14 cellular contexts compared by ENCODE assay signal in the genomic region with DNA sequence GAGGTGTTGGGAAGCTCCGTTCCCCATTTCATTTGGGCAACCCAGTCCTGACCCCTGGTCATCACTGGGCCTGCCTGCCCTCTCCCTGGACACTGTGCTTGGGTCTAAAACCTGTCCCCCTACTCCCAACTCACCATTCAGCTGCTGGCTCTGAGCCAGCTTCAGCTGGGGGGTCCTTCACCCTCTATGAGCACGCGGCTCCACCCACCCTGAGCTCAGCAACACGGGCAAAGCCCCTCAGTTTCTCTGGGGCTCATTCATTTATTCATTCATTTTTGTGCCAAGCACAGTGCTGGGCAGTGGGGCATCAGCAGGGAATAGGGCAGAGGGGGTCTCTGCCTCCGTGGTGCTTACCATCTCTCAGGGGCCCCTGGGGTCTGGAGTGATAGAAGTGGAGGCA.
DNase-seq lines count a peak whose midpoint lies in the region; ATAC-seq and TF ChIP-seq lines count a peak whose summit lies in the region.
"Had no signal": no experiment of that assay in that cellular context is flagged by ENCODE, and none has a peak within 500 bp of the region (broad histone marks: within the 10 kb centered on the region; RNA-seq: fewer than 3 reads in every experiment).

No MANE protein-coding gene starts in this region.

- no peak overlapping the region for H4K5ac ChIP-seq in H9 (ENCODE audit: insufficient read length, low read depth, low read length)

- H3K9me3 Mint-ChIP-seq in H9: no peaks in the 10 kb centered on the region
- no peaks in the 10 kb centered on the region for H3K9me3 Mint-ChIP-seq in activated T-cell treated with anti-CD3 and anti-CD28 coated beads, Interleukin-2, amount 50 U/mL, for 72 hours

- no peak overlapping the region for H3K18ac ChIP-seq in H9 (ENCODE audit: insufficient read length, low read depth, low read length)

- intact Hi-C loops in spleen (cut with DNase I; ENCODE audit: low total_unique reads): no loop called here

- peaks cover 0 to 6% of the 10 kb centered on the region in 2 experiments; a peak in 2 of 4 replicates for H3K4me1 Mint-ChIP-seq in H9
- H3K4me1 Mint-ChIP-seq in activated T-cell treated with anti-CD3 and anti-CD28 coated beads, Interleukin-2, amount 50 U/mL, for 72 hours (ENCODE audit: low read depth): no peaks in the 10 kb centered on the region

- no peak overlapping the region for H3K4ac ChIP-seq in H9 (ENCODE audit: low read depth, low read length)

- H2BK5ac ChIP-seq in H9 (ENCODE audit: insufficient read length, low read length): no peak overlapping the region

- no peak overlapping the region for H3K23ac ChIP-seq in H9 (ENCODE audit: insufficient read length, low read depth, low read length)

- H4K20me1 ChIP-seq in H9 (ENCODE audit: control insufficient read depth, insufficient read depth, insufficient read length): no peaks in the 10 kb centered on the region

- no peak for TF ChIP-seq POLR2A in spleen (IDR thresholded peaks at IDR 0.05)

- no peak overlapping the region for H2BK12ac ChIP-seq in H9 (ENCODE audit: insufficient read length, low read depth, low read length)

- no peak overlapping the region for H2AFZ ChIP-seq in H9 (ENCODE audit: low read length)

- no peak overlapping the region for H3K27ac Mint-ChIP-seq in H9
- no peak overlapping the region for H3K27ac Mint-ChIP-seq in activated T-cell treated with anti-CD3 and anti-CD28 coated beads, Interleukin-2, amount 50 U/mL, for 72 hours

- H3K27ac ChIP-seq in H9 (ENCODE audit: insufficient read length, low read depth, low read length) (no peak overlapping the region), spleen (no peak overlapping the region)
- H3K27ac ChIP-seq: RWPE1 had no signal

- H3K9ac ChIP-seq in H9 (ENCODE audit: extremely low read depth, insufficient read length, low read length): no peak overlapping the region

- H4K91ac ChIP-seq in H9 (ENCODE audit: insufficient read length, low read depth, low read length): no peak overlapping the region

- no peak overlapping the region for H3T11ph ChIP-seq in H9 (ENCODE audit: low read length)

- no peaks in the 10 kb centered on the region for H3K79me2 ChIP-seq in H9 (ENCODE audit: insufficient read depth, low read length)

- H3K56ac ChIP-seq in H9 (ENCODE audit: insufficient read length, low read depth, low read length): no peak overlapping the region

- no CpG with 5 or more reads among the region's 5 CpGs for WGBS in H9 (ENCODE audit: extremely low coverage, insufficient read length, low lambda C conversion rate)
- 68 to 87% (median 80%) methylated on average over 5 of the region's 5 CpGs for WGBS in spleen, 5 donors

- H3K79me1 ChIP-seq in H9 (ENCODE audit: insufficient read depth, low read depth, low read length, poor library complexity, severe bottlenecking): no peaks in the 10 kb centered on the region

- no peaks in the 10 kb centered on the region for H3K36me3 ChIP-seq in spleen

- no peak overlapping the region for H2BK120ac ChIP-seq in H9 (ENCODE audit: low read depth, low read length, poor library complexity, severe bottlenecking)

- H3K23me2 ChIP-seq in H9 (ENCODE audit: insufficient read length, low read depth, low read length, poor library complexity, severe bottlenecking): no peaks in the 10 kb centered on the region

- no peaks in the 10 kb centered on the region for H3K27me3 ChIP-seq in H9 (ENCODE audit: insufficient read depth, low read length)
- H3K27me3 ChIP-seq in spleen (replicated peaks in 1 of 7): peaks cover 0 to 54% (median 0%) of the 10 kb centered on the region in 7 donors

- no peak overlapping the region for H3K14ac ChIP-seq in H9 (ENCODE audit: insufficient read depth, low read length)

- no peak overlapping the region for H2BK20ac ChIP-seq in H9 (ENCODE audit: low read depth, low read length, poor library complexity, severe bottlenecking)

- H2BK15ac ChIP-seq in H9 (ENCODE audit: low read depth, low read length): no peak overlapping the region

- peak; percentile 12 for DNase-seq in D341Med (ENCODE audit: low spot score)
- peak; percentile 15 for DNase-seq in H9
- peak; percentile 33 for DNase-seq in left lobe of liver (ENCODE audit: low spot score)
- peak; percentile 50 for DNase-seq in spleen
- DNase-seq in LoVo (ENCODE audit: low spot score): no peak
- no peak for DNase-seq in activated T-cell treated with anti-CD3 and anti-CD28 coated beads, Interleukin-2, amount 50 U/mL, for 72 hours
- DNase-seq: AML-193, COR-L47, DMS53, NCI-H1417 treated with DMSO at 0.1 percent for 48 hours, NCI-H2081, NCI-H748 treated with DMSO at 0.1 percent for 48 hours had no signal

- no peaks in the 10 kb centered on the region for H3K36me3 Mint-ChIP-seq in H9 (ENCODE audit: insufficient read depth in 1 of 3, low read depth in 3 of 3)
- H3K36me3 Mint-ChIP-seq in activated T-cell treated with anti-CD3 and anti-CD28 coated beads, Interleukin-2, amount 50 U/mL, for 72 hours (ENCODE audit: insufficient read depth in 2 of 2): no peaks in the 10 kb centered on the region

- H3K4me3 ChIP-seq in spleen: no peak overlapping the region

- ATAC-seq in left lobe of liver: no peak
- ATAC-seq in activated T-cell treated with anti-CD3 and anti-CD28 coated beads, Interleukin-2, amount 50 U/mL, for 72 hours (replicated peaks in 1 of 2): no peak
- no peak for ATAC-seq in HG03025 (IDR thresholded peaks at IDR 0.05; ENCODE audit: low FRiP score, unreplicated experiment)

- H3K27me3 Mint-ChIP-seq in H9 (ENCODE audit: low read depth): peaks cover 49% of the 10 kb centered on the region
- H3K27me3 Mint-ChIP-seq in activated T-cell treated with anti-CD3 and anti-CD28 coated beads, Interleukin-2, amount 50 U/mL, for 72 hours (ENCODE audit: low read depth): peaks cover 47% of the 10 kb centered on the region

- no peak overlapping the region for H4K8ac ChIP-seq in H9 (replicated peaks; ENCODE audit: insufficient read length, low read depth, low read length)

- H3K4me1 ChIP-seq in H9 (ENCODE audit: insufficient read depth, low read length): no peaks in the 10 kb centered on the region
- H3K4me1 ChIP-seq in spleen: peaks cover 0 to 9% (median 0%) of the 10 kb centered on the region in 6 donors

- no peak overlapping the region for H3K4me3 Mint-ChIP-seq in H9
- no peak overlapping the region for H3K4me3 Mint-ChIP-seq in activated T-cell treated with anti-CD3 and anti-CD28 coated beads, Interleukin-2, amount 50 U/mL, for 72 hours

- H2AK5ac ChIP-seq in H9 (ENCODE audit: insufficient read length, low read length): no peak overlapping the region

- TF ChIP-seq CTCF in H9 (conservative IDR thresholded peaks at IDR 0.05) (no peak), spleen (IDR thresholded peaks at IDR 0.05 in 8 of 11, conservative IDR thresholded peaks at IDR 0.05 in 3 of 11) (no peak)

- H3K9me3 ChIP-seq in H9 (ENCODE audit: control insufficient read depth, low read depth, low read length) (no peaks in the 10 kb centered on the region), spleen (peaks cover 0 to 5% (median 0%) of the 10 kb centered on the region in 8 donors)

- H3K4me2 ChIP-seq in H9 (ENCODE audit: insufficient read depth, insufficient read length, low read length): no peak overlapping the region

Comparison
In these comparisons a context has a peak if more than half of its experiments do, and no peak if none do; other contexts are left out.
1. DNase-seq: peak in D341Med (single experiment), H9 (single experiment), left lobe of liver (single experiment) and spleen (single experiment); none in LoVo (single experiment) and activated T-cell treated with anti-CD3 and anti-CD28 coated beads, Interleukin-2, amount 50 U/mL, for 72 hours (0 of 2).